Comparison of ENCODE assay signal across 11 cellular contexts in genomic region chrX:106177106-106177981, GRCh38. TPM values are rescaled to one million over a fixed set of nuclear protein-coding genes. Genes with fewer than 3 reads are reported as not detected.
DNase-seq lines count a peak whose midpoint lies in the region; ATAC-seq and TF ChIP-seq lines count a peak whose summit lies in the region.
"Had no signal": no experiment of that assay in that cellular context is flagged by ENCODE, and none has a peak within 500 bp of the region (broad histone marks: within the 10 kb centered on the region; RNA-seq: fewer than 3 reads in every experiment).

No MANE protein-coding gene starts in this region.

- H2AK5ac ChIP-seq in trophoblast cell (ENCODE audit: low read length) = no peak overlapping the region

- H3K4me3 ChIP-seq in adrenal gland (no peak overlapping the region), trophoblast cell (ENCODE audit: low read depth, low read length) (no peak overlapping the region)

- H3K27me3 ChIP-seq in adrenal gland (peaks cover 20% of the 10 kb centered on the region), trophoblast cell (ENCODE audit: insufficient read depth, low read length) (no peaks in the 10 kb centered on the region)

- TF ChIP-seq POLR2A in adrenal gland (IDR thresholded peaks at IDR 0.05) = no peak

- H3K27ac ChIP-seq in adrenal gland (no peak overlapping the region), trophoblast cell (ENCODE audit: low read depth, low read length) (no peak overlapping the region)
- H3K27ac ChIP-seq: epithelial cell of prostate had no signal

- no peak overlapping the region for H2BK120ac ChIP-seq in trophoblast cell (ENCODE audit: insufficient read depth, low read length, poor library complexity)

- H3K23ac ChIP-seq in trophoblast cell (ENCODE audit: low read length) = no peak overlapping the region

- no peak overlapping the region for H4K91ac ChIP-seq in trophoblast cell (ENCODE audit: low read depth, low read length)

- peak; percentile 72 for DNase-seq in H4 (ENCODE audit: low spot score)
- peak; percentile 13 to 68 (median 33) for DNase-seq in adrenal gland
- peak; percentile 79 for DNase-seq in left ventricle myocardium superior
- DNase-seq in trophoblast cell = peak in 1 of 2 donors; percentile 42
- no peak for DNase-seq in NCI-H2196 treated with DMSO at 0.1 percent for 48 hours (lab: John Stamatoyannopoulos, UW; ENCODE audit: unreplicated experiment)
- no peak for DNase-seq in central memory CD4-positive, alpha-beta T cell
- DNase-seq: DMS79 treated with DMSO at 0.1 percent for 48 hours, SIG-M5 had no signal

- H3K36me3 ChIP-seq in adrenal gland (replicated peaks in 1 of 2) = no peaks in the 10 kb centered on the region
- H3K36me3 ChIP-seq in trophoblast cell (ENCODE audit: control insufficient read depth in 1 of 2, insufficient read depth in 2 of 2, low read length in 2 of 2) = peaks cover 0 to 2% of the 10 kb centered on the region in 2 experiments

- ATAC-seq in left ventricle myocardium superior (peak; percentile 97), GM19351 (IDR thresholded peaks at IDR 0.05; ENCODE audit: unreplicated experiment) (no peak), GM18867 (IDR thresholded peaks at IDR 0.05; ENCODE audit: unreplicated experiment) (no peak)

- no peak overlapping the region for H3K4ac ChIP-seq in trophoblast cell (ENCODE audit: low read depth, low read length)

- no peak overlapping the region for H2BK12ac ChIP-seq in trophoblast cell (ENCODE audit: low read length)

- H3K4me2 ChIP-seq in trophoblast cell (ENCODE audit: low read length) = peak overlapping the region; percentile 30

- H3K9me3 ChIP-seq in adrenal gland (replicated peaks in 1 of 3) (no peaks in the 10 kb centered on the region), trophoblast cell (ENCODE audit: insufficient read depth, low read depth, low read length) (no peaks in the 10 kb centered on the region)

- no peak overlapping the region for H3K14ac ChIP-seq in trophoblast cell (ENCODE audit: low read length)

- no peak overlapping the region for H4K12ac ChIP-seq in trophoblast cell (ENCODE audit: low read depth, low read length)

- no peak overlapping the region for H3K18ac ChIP-seq in trophoblast cell (ENCODE audit: low read length)

- no peak overlapping the region for H4K8ac ChIP-seq in trophoblast cell (ENCODE audit: low read depth, low read length)

- H3K9ac ChIP-seq in trophoblast cell (ENCODE audit: low read length) = no peak overlapping the region

- no peak for TF ChIP-seq CTCF in adrenal gland (IDR thresholded peaks at IDR 0.05)

- peaks cover 2% of the 10 kb centered on the region for H3K79me1 ChIP-seq in trophoblast cell (ENCODE audit: low read length)

- H2AFZ ChIP-seq in trophoblast cell (ENCODE audit: insufficient read depth, low read length, poor library complexity) = no peak overlapping the region

- H3K4me1 ChIP-seq in adrenal gland (replicated peaks in 1 of 2) (no peaks in the 10 kb centered on the region), trophoblast cell (ENCODE audit: control insufficient read depth in 1 of 2, insufficient read depth in 2 of 2, low read length in 2 of 2) (no peaks in the 10 kb centered on the region)

- intact Hi-C loops in adrenal gland (cut with DNase I) (no loop called here), left ventricle myocardium superior (cut with micrococcal nuclease) (no loop called here)

- 12 to 35% (median 21%) methylated on average over 22 of the region's 22 CpGs for WGBS in adrenal gland, 4 donors
- no CpG with 5 or more reads among the region's 22 CpGs for WGBS in trophoblast cell (ENCODE audit: extremely low coverage, insufficient coverage, insufficient read length)

- no peaks in the 10 kb centered on the region for H3K79me2 ChIP-seq in trophoblast cell (ENCODE audit: control insufficient read depth, insufficient read depth, low read length, poor library complexity)

- H2BK5ac ChIP-seq in trophoblast cell (ENCODE audit: low read depth, low read length, poor library complexity) = no peak overlapping the region

RNA-seq across cellular contexts. Expression of gene PWWP3B, which starts 9.2 kb away (rescaled TPM):
- total RNA-seq in H4 (2014; rRNA removed; shearing (Covaris generic)) = 7.7 and 7.9 TPM in 2 replicates
- total RNA-seq in adrenal gland (10 to 100 TPM in 2 of 8 donors, 1 to 10 TPM in 6; 1.3 to 21.6 (median 5.8) TPM), left ventricle myocardium superior (10.0 TPM)
- polyA plus RNA-seq in adrenal gland = 10 to 100 TPM in 1 of 3 donors, 1 to 10 TPM in 2; 2.0 to 11.3 (median 8.7) TPM
- polyA plus RNA-seq in trophoblast cell (2013) = 4.4 and 4.6 TPM in 2 replicates

Comparison
In these comparisons a context has a peak if more than half of its experiments do, and no peak if none do; other contexts are left out.
1. DNase-seq: peak in H4 (single experiment), adrenal gland (7 of 7) and left ventricle myocardium superior (single experiment); none in NCI-H2196 treated with DMSO at 0.1 percent for 48 hours (single experiment) and central memory CD4-positive, alpha-beta T cell (single experiment).